1 cellular context compared by ENCODE assay signal in genomic region chr10:75858357-75858756, GRCh38.
TF ChIP-seq lines count a peak whose summit lies in the region.

No MANE protein-coding gene starts in this region.

TF ChIP-seq in GM23338, 12 proteins besides CTCF, POLR2A, EP300 and RAD21 (continued from another document):
- TF ChIP-seq ZNF462 (CRISPR knock-in tag; IDR thresholded peaks at IDR 0.05) (no peak), REST (IDR thresholded peaks at IDR 0.05; ENCODE audit: unreplicated experiment) (no peak)
